ENCODE assay signal across 21 cellular contexts in the genomic region with DNA sequence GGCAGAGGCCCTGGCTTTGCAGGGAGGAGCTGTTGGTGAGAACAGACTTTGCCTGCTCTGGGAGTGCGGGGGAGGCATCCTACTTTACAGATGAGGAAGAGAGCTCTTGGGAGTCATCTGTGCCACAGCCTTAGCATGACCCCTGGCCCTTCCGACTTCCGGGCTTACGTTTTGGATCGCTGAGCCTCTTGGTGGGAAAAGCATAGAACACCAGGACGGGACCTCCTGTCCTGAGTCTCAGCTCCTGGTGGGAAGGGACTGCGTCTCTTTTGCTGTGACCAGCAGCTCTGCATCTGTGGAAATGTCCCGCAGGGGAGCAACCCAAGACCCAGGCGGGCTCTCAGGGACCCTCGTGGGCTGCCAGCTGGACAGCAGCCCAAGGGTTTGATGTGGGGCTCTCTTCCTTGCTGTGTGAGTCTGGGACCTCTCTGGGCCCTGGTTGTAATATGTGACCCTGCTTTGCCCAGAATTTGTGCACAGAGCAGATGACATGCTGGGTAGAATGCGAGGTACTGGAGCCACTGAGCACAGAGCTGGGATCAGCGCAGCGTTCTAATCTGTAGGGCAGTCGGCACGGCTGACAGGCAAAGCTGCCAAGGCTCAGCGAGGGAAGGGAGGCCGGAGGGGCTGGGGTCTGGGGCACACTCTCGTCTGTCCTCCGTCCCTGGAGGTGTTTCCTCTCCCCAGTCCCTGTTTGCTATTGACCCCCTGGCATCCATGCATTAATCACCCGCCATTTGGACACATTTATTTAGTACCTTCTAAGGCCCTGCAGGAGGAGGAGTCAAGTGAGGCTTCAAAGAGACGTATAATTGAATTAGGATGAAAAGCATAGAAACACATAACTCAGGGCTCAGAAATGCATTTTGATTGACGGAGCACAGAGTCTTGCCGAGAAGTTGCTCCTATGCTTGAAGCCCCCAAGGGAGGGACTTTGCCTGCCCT.
DNase-seq lines count a peak whose midpoint lies in the region; ATAC-seq and TF ChIP-seq lines count a peak whose summit lies in the region.
"Had no signal": no experiment of that assay in that cellular context is flagged by ENCODE, and none has a peak within 500 bp of the region (broad histone marks: within the 10 kb centered on the region; RNA-seq: fewer than 3 reads in every experiment).

No MANE protein-coding gene starts in this region.

- H3K4me3 ChIP-seq in heart left ventricle (no peak overlapping the region), endodermal cell (ENCODE audit: low read length) (no peak overlapping the region)
- H3K4me3 ChIP-seq: A549, dorsolateral prefrontal cortex, psoas muscle had no signal

- no peak for TF ChIP-seq CTCF in heart left ventricle (IDR thresholded peaks at IDR 0.05)
- TF ChIP-seq CTCF in endodermal cell (conservative IDR thresholded peaks at IDR 0.05), result no peak
- TF ChIP-seq CTCF in nephron progenitor cell (IDR thresholded peaks at IDR 0.05), result no peak

- H3K9me3 ChIP-seq in heart left ventricle, result peaks cover 0 to 6% (median 0%) of the 10 kb centered on the region in 12 donors
- H3K9me3 ChIP-seq in endodermal cell (ENCODE audit: control insufficient read depth, low read length), result no peaks in the 10 kb centered on the region
- H3K9me3 ChIP-seq: A549, BE2C, psoas muscle had no signal

- WGBS in heart left ventricle, 4 donors, result 67 to 79% (median 71%) methylated on average over 18 to 23 of the region's 23 CpGs
- 90 to 92% methylated on average over 20 to 23 of the region's 23 CpGs for WGBS in endodermal cell (ENCODE audit: insufficient coverage in 1 of 2, insufficient read length in 1 of 2), 2 experiments

- H3K4me1 Mint-ChIP-seq in endodermal cell (peaks cover 14% of the 10 kb centered on the region), nephron progenitor cell (peaks cover 53% of the 10 kb centered on the region)
- H3K4me1 Mint-ChIP-seq in natural killer cell treated with Interleukin-12 subunit alpha and Interleukin-12 subunit beta and Interleukin-15 and Interleukin-18, amount 100 ng/mL, for 72 hours (ENCODE audit: low read depth in 2 of 2), result peaks cover 10 to 11% of the 10 kb centered on the region in 2 donors

- ATAC-seq in heart left ventricle (peak in 3 of 4 donors; percentile 19 to 39 (median 25)), left cardiac atrium (no peak), HG03175 (IDR thresholded peaks at IDR 0.05; ENCODE audit: unreplicated experiment) (no peak)
- no peak for ATAC-seq in natural killer cell treated with Interleukin-12 subunit alpha and Interleukin-12 subunit beta and Interleukin-15 and Interleukin-18, amount 100 ng/mL, for 72 hours
- ATAC-seq: A549; activated CD8-positive, alpha-beta T cell treated with anti-CD3 and anti-CD28 coated beads, Interleukin-2, amount 10 ng/mL, durations not matched to agents 7 days and 5 days had no signal

- H3K27ac Mint-ChIP-seq in endodermal cell (no peak overlapping the region), nephron progenitor cell (peak overlapping the region; percentile 93)
- no peak overlapping the region for H3K27ac Mint-ChIP-seq in natural killer cell treated with Interleukin-12 subunit alpha and Interleukin-12 subunit beta and Interleukin-15 and Interleukin-18, amount 100 ng/mL, for 72 hours
- H3K27ac Mint-ChIP-seq: activated CD8-positive, alpha-beta T cell treated with anti-CD3 and anti-CD28 coated beads, Interleukin-2, amount 10 ng/mL, durations not matched to agents 7 days and 5 days had no signal

- H3K36me3 Mint-ChIP-seq in endodermal cell (ENCODE audit: low read depth), result peaks cover 2% of the 10 kb centered on the region
- no peaks in the 10 kb centered on the region for H3K36me3 Mint-ChIP-seq in nephron progenitor cell (ENCODE audit: low read depth)
- H3K36me3 Mint-ChIP-seq in natural killer cell treated with Interleukin-12 subunit alpha and Interleukin-12 subunit beta and Interleukin-15 and Interleukin-18, amount 100 ng/mL, for 72 hours, result no peaks in the 10 kb centered on the region

- H3K9me3 Mint-ChIP-seq in endodermal cell (peaks cover 8% of the 10 kb centered on the region), nephron progenitor cell (peaks cover 12% of the 10 kb centered on the region)
- no peaks in the 10 kb centered on the region for H3K9me3 Mint-ChIP-seq in natural killer cell treated with Interleukin-12 subunit alpha and Interleukin-12 subunit beta and Interleukin-15 and Interleukin-18, amount 100 ng/mL, for 72 hours

- no peak overlapping the region for H3K9ac ChIP-seq in endodermal cell (ENCODE audit: extremely low read depth, low read length, poor library complexity, severe bottlenecking)

- H3K4me3 Mint-ChIP-seq in endodermal cell (no peak overlapping the region), nephron progenitor cell (peak overlapping the region; percentile 36)
- H3K4me3 Mint-ChIP-seq in natural killer cell treated with Interleukin-12 subunit alpha and Interleukin-12 subunit beta and Interleukin-15 and Interleukin-18, amount 100 ng/mL, for 72 hours, result no peak overlapping the region
- H3K4me3 Mint-ChIP-seq: activated CD8-positive, alpha-beta T cell treated with anti-CD3 and anti-CD28 coated beads, Interleukin-2, amount 10 ng/mL, durations not matched to agents 7 days and 5 days had no signal

- TF ChIP-seq POLR2A in heart left ventricle (IDR thresholded peaks at IDR 0.05), result no peak

- H3K36me3 ChIP-seq in heart left ventricle (no peaks in the 10 kb centered on the region), endodermal cell (ENCODE audit: control insufficient read depth, insufficient read depth, low read length) (no peaks in the 10 kb centered on the region)
- H3K36me3 ChIP-seq: BE2C had no signal

- H3K27me3 ChIP-seq in heart left ventricle (peaks cover 0 to 6% (median 0%) of the 10 kb centered on the region in 9 donors), endodermal cell (ENCODE audit: control insufficient read depth, insufficient read depth, low read length, poor library complexity, severe bottlenecking) (no peaks in the 10 kb centered on the region)
- H3K27me3 ChIP-seq: BE2C had no signal

- H3K27me3 Mint-ChIP-seq in endodermal cell (ENCODE audit: insufficient read depth) (no peaks in the 10 kb centered on the region), nephron progenitor cell (ENCODE audit: low read depth, poor library complexity) (peaks cover 17% of the 10 kb centered on the region)
- peaks cover 5 to 7% of the 10 kb centered on the region in 2 donors for H3K27me3 Mint-ChIP-seq in natural killer cell treated with Interleukin-12 subunit alpha and Interleukin-12 subunit beta and Interleukin-15 and Interleukin-18, amount 100 ng/mL, for 72 hours

- H3K4me1 ChIP-seq in heart left ventricle (peaks cover 0 to 17% (median 7%) of the 10 kb centered on the region in 12 donors), endodermal cell (ENCODE audit: control insufficient read depth, insufficient read depth, low read length) (peaks cover 3% of the 10 kb centered on the region)
- H3K4me1 ChIP-seq: BE2C, psoas muscle had no signal

- peak in 2 of 5 donors; percentile 48 to 65 for DNase-seq in heart left ventricle
- DNase-seq in left cardiac atrium, result no peak
- DNase-seq in endodermal cell, result peak; percentile 45
- peak; percentile 52 for DNase-seq in nephron progenitor cell
- DNase-seq in GM19238 (ENCODE audit: insufficient read length, low spot score), result no peak
- no peak for DNase-seq in NCI-H1048 (lab: John Stamatoyannopoulos, UW)
- DNase-seq in natural killer cell treated with Interleukin-12 subunit alpha and Interleukin-12 subunit beta and Interleukin-15 and Interleukin-18, amount 100 ng/mL, for 72 hours (ENCODE audit: low spot score), result no peak
- DNase-seq: activated CD4-positive, CD25-positive, alpha-beta regulatory T cell; activated CD8-positive, alpha-beta T cell treated with anti-CD3 and anti-CD28 coated beads, Interleukin-2, amount 10 ng/mL, durations not matched to agents 7 days and 5 days; activated naive CD4-positive, alpha-beta T cell; activated T-cell treated with anti-CD3 and anti-CD28 coated beads, Interleukin-2, amount 50 U/mL, for 1 hour; anterior cingulate cortex; BE2C; caudate nucleus; COR-L47; SHP77 had no signal

- intact Hi-C loops in heart left ventricle (cut with DNase I), result loop anchor here in 1 of 10 donors (10.0 kb wide), 1 partner anchor 62 kb away; a partner anchor contains a TSS
- intact Hi-C loops in left cardiac atrium (cut with DNase I), result loop anchor here in 1 of 2 donors (10.0 kb wide), 1 partner anchor 108 kb away; a partner anchor contains a TSS

- peak overlapping the region in 8 of 12 donors; percentile 6 to 67 (median 36) for H3K27ac ChIP-seq in heart left ventricle
- no peak overlapping the region for H3K27ac ChIP-seq in endodermal cell (ENCODE audit: low read depth, low read length)
- H3K27ac ChIP-seq: A549, dorsolateral prefrontal cortex, epithelial cell of prostate, psoas muscle had no signal

Comparison
In these comparisons a context has a peak if more than half of its experiments do, and no peak if none do; other contexts are left out.
1. ATAC-seq: peak in heart left ventricle (3 of 4); none in left cardiac atrium (0 of 2), HG03175 (single experiment) and natural killer cell treated with Interleukin-12 subunit alpha and Interleukin-12 subunit beta and Interleukin-15 and Interleukin-18, amount 100 ng/mL, for 72 hours (0 of 2).
2. DNase-seq: peak in endodermal cell (single experiment) and nephron progenitor cell (single experiment); none in left cardiac atrium (single experiment), GM19238 (single experiment), NCI-H1048 (single experiment) and natural killer cell treated with Interleukin-12 subunit alpha and Interleukin-12 subunit beta and Interleukin-15 and Interleukin-18, amount 100 ng/mL, for 72 hours (single experiment).